In genomic region chr9:73441890-73442818, GRCh38 we compare ENCODE assay signal across 18 cellular contexts.
DNase-seq lines count a peak whose midpoint lies in the region; TF ChIP-seq lines count a peak whose summit lies in the region.
"Had no signal": no experiment of that assay in that cellular context is flagged by ENCODE, and none has a peak within 500 bp of the region (broad histone marks: within the 10 kb centered on the region; RNA-seq: fewer than 3 reads in every experiment).

No MANE protein-coding gene starts in this region.

- H3K9ac ChIP-seq in HUES48 (ENCODE audit: low read depth, low read length) (0 out of 2 replicates have a peak overlapping the region, but pooled peaks have one; percentile 29), iPS-20b (ENCODE audit: low read depth, low read length) (peak overlapping the region; percentile 33; the same call in 1 of the 2 replicates), smooth muscle cell (ENCODE audit: low read depth) (peak overlapping the region; percentile 12)

- TF ChIP-seq CTCF in brain microvascular endothelial cell (IDR thresholded peaks at IDR 0.05; ENCODE audit: low read depth, low read length, missing control alignments) (no peak), smooth muscle cell (IDR thresholded peaks at IDR 0.05; ENCODE audit: borderline replicate concordance, insufficient read depth, poor library complexity, severe bottlenecking) (no peak)

- no peak overlapping the region for H2AFZ ChIP-seq in smooth muscle cell (ENCODE audit: low read depth)

- peaks cover 18% of the 10 kb centered on the region; the same call in 1 of the 2 replicates for H3K4me1 ChIP-seq in HUES48 (ENCODE audit: control insufficient read depth, insufficient read depth, low read length)
- peaks cover 16% of the 10 kb centered on the region; the same call in 1 of the 2 replicates for H3K4me1 ChIP-seq in iPS-20b (ENCODE audit: insufficient read depth, low read length)
- peaks cover 23% of the 10 kb centered on the region for H3K4me1 ChIP-seq in smooth muscle cell (ENCODE audit: low read depth)
- H3K4me1 ChIP-seq: esophagus squamous epithelium, pancreas had no signal

- in situ Hi-C loops in brain microvascular endothelial cell (cut with HindIII; ENCODE audit: low pct_ligation_motif_present, low sequenced_read_pairs), result no loop called here

- no peaks in the 10 kb centered on the region for H3K79me2 ChIP-seq in smooth muscle cell (ENCODE audit: low read depth)

- peak overlapping the region; percentile 43 for H3K4me2 ChIP-seq in smooth muscle cell

- no peaks in the 10 kb centered on the region for H4K20me1 ChIP-seq in smooth muscle cell (ENCODE audit: low read depth)

- H3F3A ChIP-seq in smooth muscle cell (ENCODE audit: low read depth), result no peaks in the 10 kb centered on the region

- WGBS in smooth muscle cell (ENCODE audit: low lambda C conversion rate), result 66% methylated on average over 5 of the region's 5 CpGs

- peak; percentile 0 for DNase-seq in brain microvascular endothelial cell
- no peak for DNase-seq in smooth muscle cell (lab: John Stamatoyannopoulos, UW; ENCODE audit: unreplicated experiment)
- no peak for DNase-seq in activated CD8-positive, alpha-beta memory T cell treated with anti-CD3 and anti-CD28 coated beads, Interleukin-2, amount 50 U/mL, for 4 hours
- DNase-seq in NCI-H1436 (lab: John Stamatoyannopoulos, UW), result no peak
- no peak for DNase-seq in GOT3 (lab: John Stamatoyannopoulos, UW)
- DNase-seq: activated CD4-positive, alpha-beta memory T cell treated with anti-CD3 and anti-CD28 coated beads for 36 hours; C1 segment of cervical spinal cord; cortex of kidney; esophagus squamous epithelium; immature natural killer cell; Karpas-422; NCI-H2029 treated with DMSO at 0.1 percent for 48 hours; NCI-H69; pancreas; stimulated activated CD4-positive, alpha-beta T cell treated with anti-CD3 and anti-CD28 coated beads, Interleukin-12 subunit alpha, Interleukin-12 subunit beta, amount 100 ng/mL, for 4 hours; stimulated activated naive CD8-positive, alpha-beta T cell treated with anti-CD3 and anti-CD28 coated beads, Interleukin-15, amount 100 ng/mL, for 72 hours had no signal

- H3K36me3 ChIP-seq in HUES48 (ENCODE audit: control insufficient read depth, insufficient read depth, low read length) (no peaks in the 10 kb centered on the region), brain microvascular endothelial cell (replicated peaks) (no peaks in the 10 kb centered on the region), iPS-20b (ENCODE audit: insufficient read depth, low read depth, low read length) (no peaks in the 10 kb centered on the region), smooth muscle cell (ENCODE audit: low read depth) (no peaks in the 10 kb centered on the region)
- H3K36me3 ChIP-seq: esophagus squamous epithelium, pancreas had no signal

- H3K27ac ChIP-seq in HUES48 (ENCODE audit: low read depth, low read length) (peak overlapping the region; percentile 80), brain microvascular endothelial cell (no peak overlapping the region), iPS-20b (ENCODE audit: low read length) (peak overlapping the region; percentile 88), smooth muscle cell (ENCODE audit: low read depth) (peak overlapping the region; percentile 80)
- H3K27ac ChIP-seq: esophagus squamous epithelium, pancreas had no signal

- H3K27me3 ChIP-seq in HUES48 (ENCODE audit: control insufficient read depth, insufficient read depth, low read length) (no peaks in the 10 kb centered on the region), brain microvascular endothelial cell (replicated peaks) (no peaks in the 10 kb centered on the region), iPS-20b (ENCODE audit: insufficient read depth, low read length) (no peaks in the 10 kb centered on the region), smooth muscle cell (ENCODE audit: low read depth) (no peaks in the 10 kb centered on the region)
- H3K27me3 ChIP-seq: esophagus squamous epithelium, pancreas had no signal

- no peaks in the 10 kb centered on the region for H3K9me3 ChIP-seq in HUES48 (ENCODE audit: control insufficient read depth, insufficient read depth, low read length)
- no peaks in the 10 kb centered on the region for H3K9me3 ChIP-seq in iPS-20b (ENCODE audit: insufficient read depth, low read depth, low read length)
- no peaks in the 10 kb centered on the region for H3K9me3 ChIP-seq in smooth muscle cell (replicated peaks; ENCODE audit: low read depth)
- H3K9me3 ChIP-seq: esophagus squamous epithelium, pancreas had no signal

- no peak overlapping the region for H3K4me3 ChIP-seq in HUES48 (ENCODE audit: low read depth, low read length)
- no peak overlapping the region for H3K4me3 ChIP-seq in brain microvascular endothelial cell (ENCODE audit: low read depth, low read length)
- peak overlapping the region; percentile 26 for H3K4me3 ChIP-seq in iPS-20b (ENCODE audit: low read length)
- H3K4me3 ChIP-seq in smooth muscle cell, result no peak overlapping the region
- H3K4me3 ChIP-seq: esophagus squamous epithelium, pancreas had no signal
